ENCODE assay signal across 21 cellular contexts in the genomic region with DNA sequence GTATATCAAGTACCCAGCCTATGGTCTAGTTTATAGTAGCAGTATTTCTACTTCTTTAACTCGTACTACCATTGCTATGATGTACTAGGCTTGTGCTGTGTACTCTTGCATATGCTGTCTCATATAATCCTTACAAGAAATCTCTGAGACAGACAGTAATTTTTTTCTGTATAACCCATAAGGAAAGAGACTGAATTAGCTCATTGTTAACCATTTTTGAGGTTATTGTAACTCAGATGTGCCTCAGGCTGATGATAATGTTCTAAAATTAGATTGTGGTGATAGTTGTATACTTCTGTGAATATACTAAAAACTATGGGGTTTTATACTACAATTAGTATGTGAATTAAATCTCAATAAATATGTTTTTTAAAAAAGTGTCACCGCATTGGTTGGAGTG.
DNase-seq lines count a peak whose midpoint lies in the region; ATAC-seq and TF ChIP-seq lines count a peak whose summit lies in the region.
"Had no signal": no experiment of that assay in that cellular context is flagged by ENCODE, and none has a peak within 500 bp of the region (broad histone marks: within the 10 kb centered on the region; RNA-seq: fewer than 3 reads in every experiment).

No MANE protein-coding gene starts in this region.

- H3K27me3 Mint-ChIP-seq in activated naive CD8-positive, alpha-beta T cell = no peaks in the 10 kb centered on the region
- no peaks in the 10 kb centered on the region for H3K27me3 Mint-ChIP-seq in activated naive CD8-positive, alpha-beta T cell treated with anti-CD3 and anti-CD28 coated beads for 36 hours
- H3K27me3 Mint-ChIP-seq in central memory CD8-positive, alpha-beta T cell = no peaks in the 10 kb centered on the region
- no peaks in the 10 kb centered on the region for H3K27me3 Mint-ChIP-seq in type B pancreatic cell
- H3K27me3 Mint-ChIP-seq: CD8-positive, alpha-beta memory T cell had no signal

- H3K4me3 Mint-ChIP-seq in activated naive CD8-positive, alpha-beta T cell = no peak overlapping the region
- no peak overlapping the region for H3K4me3 Mint-ChIP-seq in activated naive CD8-positive, alpha-beta T cell treated with anti-CD3 and anti-CD28 coated beads for 36 hours
- no peak overlapping the region for H3K4me3 Mint-ChIP-seq in central memory CD8-positive, alpha-beta T cell
- H3K4me3 Mint-ChIP-seq in type B pancreatic cell = no peak overlapping the region
- H3K4me3 Mint-ChIP-seq: CD8-positive, alpha-beta memory T cell; H9 had no signal

- H3K4me3 ChIP-seq in Loucy (ENCODE audit: low read length, poor library complexity, severe bottlenecking) = no peak overlapping the region

- peaks cover 91% of the 10 kb centered on the region for H3K79me2 ChIP-seq in Loucy (ENCODE audit: insufficient read depth, low read length)

- H3K27ac Mint-ChIP-seq in activated naive CD8-positive, alpha-beta T cell = peak overlapping the region; percentile 55
- no peak overlapping the region for H3K27ac Mint-ChIP-seq in activated naive CD8-positive, alpha-beta T cell treated with anti-CD3 and anti-CD28 coated beads for 36 hours
- peak overlapping the region; percentile 24 for H3K27ac Mint-ChIP-seq in central memory CD8-positive, alpha-beta T cell (ENCODE audit: low read depth)
- H3K27ac Mint-ChIP-seq in type B pancreatic cell = no peak overlapping the region

- H3K36me3 Mint-ChIP-seq in activated naive CD8-positive, alpha-beta T cell = peaks cover 3% of the 10 kb centered on the region
- peaks cover 11% of the 10 kb centered on the region for H3K36me3 Mint-ChIP-seq in activated naive CD8-positive, alpha-beta T cell treated with anti-CD3 and anti-CD28 coated beads for 36 hours
- H3K36me3 Mint-ChIP-seq in central memory CD8-positive, alpha-beta T cell (ENCODE audit: insufficient read depth) = peaks cover 2% of the 10 kb centered on the region
- H3K36me3 Mint-ChIP-seq in type B pancreatic cell = peaks cover 4% of the 10 kb centered on the region

- peak overlapping the region; percentile 29 for H3K4me2 ChIP-seq in Loucy (ENCODE audit: low read depth, low read length, poor library complexity, severe bottlenecking)
- H3K4me2 ChIP-seq: KMS-11, SK-N-SH had no signal

- in situ Hi-C loops in ACHN (cut with HindIII; ENCODE audit: low pct_ligation_motif_present, low pct_unique_long_range_greater_than_20kb, low sequenced_read_pairs) = no loop called here

- DNase-seq in activated naive CD8-positive, alpha-beta T cell treated with anti-CD3 and anti-CD28 coated beads for 36 hours = no peak
- DNase-seq in central memory CD8-positive, alpha-beta T cell (ENCODE audit: low spot score in 2 of 2) = no peak
- DNase-seq in KG1 (lab: John Stamatoyannopoulos, UW) (no peak), ACHN (no peak), type B pancreatic cell (ENCODE audit: extremely low spot score, unreplicated experiment) (no peak)
- DNase-seq: H9; MM.1S; NCI-H1092; NCI-H146; NCI-H2081; NCI-H2171 treated with DMSO at 0.1 percent for 48 hours; NCI-H446 treated with DMSO at 0.1 percent for 48 hours; NCI-H69; NK-92 treated with Interleukin-12 subunit alpha and Interleukin-12 subunit beta, amount 100 ng/mL, for 24 hours; SHP77; SK-N-SH had no signal

- H3K4me1 ChIP-seq in Loucy (ENCODE audit: insufficient read depth, low read length, poor library complexity, severe bottlenecking) = peaks cover 43% of the 10 kb centered on the region

- H3K9me3 Mint-ChIP-seq in activated naive CD8-positive, alpha-beta T cell (ENCODE audit: low read depth) = no peaks in the 10 kb centered on the region
- no peaks in the 10 kb centered on the region for H3K9me3 Mint-ChIP-seq in activated naive CD8-positive, alpha-beta T cell treated with anti-CD3 and anti-CD28 coated beads for 36 hours
- no peaks in the 10 kb centered on the region for H3K9me3 Mint-ChIP-seq in central memory CD8-positive, alpha-beta T cell
- no peaks in the 10 kb centered on the region for H3K9me3 Mint-ChIP-seq in type B pancreatic cell
- H3K9me3 Mint-ChIP-seq: CD8-positive, alpha-beta memory T cell; H9 had no signal

- H2AFZ ChIP-seq in Loucy (ENCODE audit: low read length) = no peak overlapping the region

- ATAC-seq in central memory CD8-positive, alpha-beta T cell (replicated peaks; ENCODE audit: extremely low read depth, poor library complexity, severe bottlenecking) = no peak
- ATAC-seq: HepG2 had no signal

- H3K9ac ChIP-seq in Loucy (ENCODE audit: low read depth, low read length, poor library complexity, severe bottlenecking) = no peak overlapping the region
- H3K9ac ChIP-seq: KMS-11, SK-N-SH had no signal

- no peak for TF ChIP-seq CTCF in Loucy (conservative IDR thresholded peaks at IDR 0.05; ENCODE audit: low read length)
- TF ChIP-seq CTCF in type B pancreatic cell (conservative IDR thresholded peaks at IDR 0.05) = no peak

- H3K36me3 ChIP-seq in Loucy (ENCODE audit: insufficient read depth, low read length) = peaks cover 9% of the 10 kb centered on the region; the same call in 1 of the 2 replicates

- no peaks in the 10 kb centered on the region for H3K9me2 ChIP-seq in Loucy (replicated peaks; ENCODE audit: low read depth, low read length)
- H3K9me2 ChIP-seq: SK-N-SH had no signal

- no peaks in the 10 kb centered on the region for H3F3A ChIP-seq in Loucy (ENCODE audit: low read depth)

- no peaks in the 10 kb centered on the region for H3K27me3 ChIP-seq in Loucy (ENCODE audit: insufficient read depth, low read length, poor library complexity, severe bottlenecking)

- H3K4me1 Mint-ChIP-seq in activated naive CD8-positive, alpha-beta T cell (ENCODE audit: low read depth) = peaks cover 84% of the 10 kb centered on the region
- H3K4me1 Mint-ChIP-seq in activated naive CD8-positive, alpha-beta T cell treated with anti-CD3 and anti-CD28 coated beads for 36 hours = peaks cover 59% of the 10 kb centered on the region
- H3K4me1 Mint-ChIP-seq in central memory CD8-positive, alpha-beta T cell = peaks cover 70% of the 10 kb centered on the region
- H3K4me1 Mint-ChIP-seq in type B pancreatic cell (ENCODE audit: unreplicated experiment) = no peaks in the 10 kb centered on the region

- H3K9me3 ChIP-seq in Loucy (ENCODE audit: insufficient read depth, low read depth, low read length) = no peaks in the 10 kb centered on the region
- H3K9me3 ChIP-seq: SK-N-SH had no signal

- H4K20me1 ChIP-seq in Loucy (ENCODE audit: insufficient read depth, low read length, poor library complexity, severe bottlenecking) = no peaks in the 10 kb centered on the region

Comparison
In these comparisons a context has a peak if more than half of its experiments do, and no peak if none do; other contexts are left out.
1. H3K27ac Mint-ChIP-seq: peak in activated naive CD8-positive, alpha-beta T cell (single experiment) and central memory CD8-positive, alpha-beta T cell (single experiment); none in activated naive CD8-positive, alpha-beta T cell treated with anti-CD3 and anti-CD28 coated beads for 36 hours (single experiment) and type B pancreatic cell (single experiment).